Comparison of ENCODE assay signal across 11 cellular contexts in the genomic region with DNA sequence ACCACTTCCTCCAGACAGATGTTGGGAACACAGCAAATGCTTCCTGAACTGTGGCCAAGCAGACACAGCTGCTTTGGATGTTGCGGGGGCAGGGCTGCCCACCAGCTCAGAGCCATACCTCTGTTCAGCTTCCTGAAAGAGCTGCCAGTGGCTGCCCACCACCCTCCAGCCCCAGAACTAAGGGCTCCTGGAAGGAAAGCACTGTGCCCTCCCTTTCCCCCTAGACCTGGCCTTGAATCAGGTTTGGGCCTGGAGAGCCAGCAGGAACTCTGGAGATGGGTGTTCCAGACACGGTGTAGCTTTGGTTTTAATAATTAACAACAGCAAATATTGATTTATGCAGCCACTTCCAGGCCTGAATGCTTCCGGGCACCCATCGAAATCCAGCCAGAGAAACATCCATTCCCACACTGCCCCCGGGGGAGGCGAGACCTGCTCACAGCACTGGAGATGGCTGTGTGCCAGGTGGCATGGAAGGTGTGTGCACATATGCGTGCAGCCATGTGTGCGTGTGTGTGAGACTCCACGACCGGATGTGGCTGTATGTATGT. TPM values are rescaled to one million over a fixed set of nuclear protein-coding genes. Genes with fewer than 3 reads are reported as not detected.
A peak's percentile ranks its signal among the peaks of the same experiment; 100 is the strongest.
DNase-seq lines count a peak whose midpoint lies in the region; ATAC-seq, FAIRE-seq and TF ChIP-seq lines count a peak whose summit lies in the region.
"Had no signal": no experiment of that assay in that cellular context is flagged by ENCODE, and none has a peak within 500 bp of the region (broad histone marks: within the 10 kb centered on the region; RNA-seq: fewer than 3 reads in every experiment).

No MANE protein-coding gene starts in this region.

- TF ChIP-seq EP300 in HepG2 (IDR thresholded peaks at IDR 0.05; ENCODE audit: low read depth in 2 of 2, low read length in 2 of 2) (peak in 1 of 2 experiments; percentile 71; a peak in 2 of 4 replicates), HepG2 (CRISPR knock-in tag; IDR thresholded peaks at IDR 0.05; ENCODE audit: borderline replicate concordance) (peak; percentile 55; the same call in 1 of the 2 replicates), tibial nerve (IDR thresholded peaks at IDR 0.05) (no peak)

- H3K4me1 Mint-ChIP-seq in T-helper 17 cell: peaks cover 7% of the 10 kb centered on the region

- H3K27me3 ChIP-seq in HepG2 (ENCODE audit: control insufficient read depth in 1 of 2, insufficient read depth in 2 of 2, low read length in 2 of 2): no peaks in the 10 kb centered on the region; a peak in 1 of 5 replicates
- peaks cover 0 to 41% of the 10 kb centered on the region in 2 donors for H3K27me3 ChIP-seq in tibial nerve
- H3K27me3 ChIP-seq: MG63 had no signal

- 17% methylated on average over 4 of the region's 10 CpGs for WGBS in HepG2 (ENCODE audit: low lambda C conversion rate)
- WGBS in tibial nerve, 2 donors: 66 to 81% methylated on average over 10 of the region's 10 CpGs

- H3K4me2 ChIP-seq in HepG2 (ENCODE audit: low read depth, low read length): peak overlapping the region; percentile 58

- DNase-seq in HK-2 (ENCODE audit: unreplicated experiment) (peak; percentile 43), RPMI7951 (ENCODE audit: low read depth) (peak; percentile 57), HepG2 (ENCODE audit: low spot score) (peak; percentile 93), foreskin melanocyte (no peak), T-helper 17 cell (no peak), tibial nerve (ENCODE audit: low spot score in 2 of 2) (no peak)
- no peak for DNase-seq in stimulated activated CD4-positive, alpha-beta T cell treated with anti-CD3 and anti-CD28 coated beads, Interleukin-15, amount 100 ng/mL, for 24 hours
- DNase-seq: MG63; stimulated activated CD4-positive, alpha-beta T cell treated with anti-CD3 and anti-CD28 coated beads, Interleukin-12 subunit alpha, Interleukin-12 subunit beta, amount 100 ng/mL, for 4 hours; stimulated activated naive CD8-positive, alpha-beta T cell treated with anti-CD3 and anti-CD28 coated beads, Interleukin-15, Interleukin-2, amounts not matched to agents 100 U/mL and 50 U/mL, for 24 hours had no signal

- FAIRE-seq in HepG2 (lab: Jason Lieb, UNC): peak; percentile 96

- TF ChIP-seq CTCF in 22Rv1 (IDR thresholded peaks at IDR 0.05): no peak
- peak; percentile 38 for TF ChIP-seq CTCF in HepG2 (CRISPR knock-in tag; IDR thresholded peaks at IDR 0.05)
- no peak for TF ChIP-seq CTCF in tibial nerve (IDR thresholded peaks at IDR 0.05)

- no TSS peak for BruUV-seq in HepG2 (replicated peaks; lab: Mats Ljungman, UMichigan)

- peaks cover 11% of the 10 kb centered on the region for H3K79me2 ChIP-seq in HepG2 (ENCODE audit: insufficient read depth, low read length)

- peaks cover 2% of the 10 kb centered on the region for H3K36me3 Mint-ChIP-seq in T-helper 17 cell (ENCODE audit: low read depth)

- H3K27me3 Mint-ChIP-seq in T-helper 17 cell: peaks cover 32% of the 10 kb centered on the region

- in situ Hi-C loops in HepG2 (cut with HindIII; ENCODE audit: extremely low pct_ligation_motif_present, low pct_unique_long_range_greater_than_20kb): no loop called here

- POLR2A ChIA-PET in HepG2 (lab: Yijun Ruan, JAX): interaction anchor here (1.0 kb wide), 1 partner anchor 46 kb away, joined by 8 read pairs; a partner anchor contains a TSS

- H4K20me1 ChIP-seq in HepG2 (ENCODE audit: insufficient read depth, low read length): peaks cover 2% of the 10 kb centered on the region; the same call in 1 of the 2 replicates

- peak overlapping the region; percentile 18; the same call in 1 of the 2 replicates for H3K9ac ChIP-seq in HepG2 (ENCODE audit: insufficient read depth, low read depth, low read length)

- no peak overlapping the region for H2AFZ ChIP-seq in HepG2 (ENCODE audit: low read length)

- H3K27ac ChIP-seq in 22Rv1: peak overlapping the region; percentile 98
- H3K27ac ChIP-seq in HepG2 (ENCODE audit: extremely low read length, insufficient read depth, low read length): peak overlapping the region; percentile 50
- peak overlapping the region in 1 of 4 donors; percentile 13 for H3K27ac ChIP-seq in tibial nerve

- ATAC-seq in HepG2 (peak; percentile 89), T-helper 17 cell (no peak)

- no peaks in the 10 kb centered on the region for H3K9me3 ChIP-seq in HepG2 (ENCODE audit: low read length)
- no peaks in the 10 kb centered on the region for H3K9me3 ChIP-seq in T-helper 17 cell (ENCODE audit: control insufficient read depth, low read length, poor library complexity, severe bottlenecking)
- H3K9me3 ChIP-seq in tibial nerve: no peaks in the 10 kb centered on the region
- H3K9me3 ChIP-seq: MG63 had no signal

- H3K27ac Mint-ChIP-seq in T-helper 17 cell: no peak overlapping the region

- H3K4me3 ChIP-seq in HepG2 (replicated peaks in 1 of 3; ENCODE audit: insufficient read depth in 1 of 3, low read depth in 2 of 3, low read length in 3 of 3) (peak overlapping the region in 1 of 3 experiments; percentile 30; a peak in 1 of 6 replicates), tibial nerve (no peak overlapping the region)

- intact Hi-C loops in HepG2 (cut with micrococcal nuclease; ENCODE audit: unreplicated experiment): no loop called here

- H3K4me1 ChIP-seq in HepG2 (ENCODE audit: insufficient read depth, low read length): peaks cover 30% of the 10 kb centered on the region
- peaks cover 0 to 33% (median 0%) of the 10 kb centered on the region in 4 donors for H3K4me1 ChIP-seq in tibial nerve

- no peak overlapping the region for H3K4me3 Mint-ChIP-seq in T-helper 17 cell

- peaks cover 10 to 17% of the 10 kb centered on the region in 2 experiments for H3K36me3 ChIP-seq in HepG2 (replicated peaks in 1 of 2; ENCODE audit: control insufficient read depth in 1 of 2, insufficient read depth in 2 of 2, low read length in 2 of 2)
- peaks cover 0 to 21% (median 0%) of the 10 kb centered on the region in 3 donors for H3K36me3 ChIP-seq in tibial nerve
- H3K36me3 ChIP-seq: MG63 had no signal

- TF ChIP-seq POLR2A in HepG2 (IDR thresholded peaks at IDR 0.05; ENCODE audit: insufficient read depth in 1 of 2, low read depth in 2 of 2, low read length in 2 of 2) (no peak), tibial nerve (IDR thresholded peaks at IDR 0.05) (no peak)

- CTCF ChIA-PET in HepG2 (lab: Yijun Ruan, JAX; ENCODE audit: low intra/inter-chr PET ratio, low total read pairs): no interaction called here

- no peak for TF ChIP-seq RAD21 in HepG2 (CRISPR knock-in tag; IDR thresholded peaks at IDR 0.05)

TF ChIP-seq in HepG2, 621 proteins besides CTCF, POLR2A, EP300 and RAD21 (continues in another document):
- TF ChIP-seq ELF4 (CRISPR knock-in tag; IDR thresholded peaks at IDR 0.05; ENCODE audit: borderline replicate concordance) (peak; percentile 82), TARDBP (CRISPR knock-in tag; IDR thresholded peaks at IDR 0.05) (peak; percentile 89), ATAD3A (CRISPR knock-in tag; IDR thresholded peaks at IDR 0.05) (no peak), ZNF614 (CRISPR knock-in tag; IDR thresholded peaks at IDR 0.05; ENCODE audit: borderline replicate concordance) (0 out of 2 replicates have a peak, but pooled peaks have one; percentile 52), CREB1 (IDR thresholded peaks at IDR 0.05) (no peak), CREB1 (CRISPR knock-in tag; IDR thresholded peaks at IDR 0.05) (peak; percentile 72), ZBTB42 (CRISPR knock-in tag; IDR thresholded peaks at IDR 0.05) (peak; percentile 85), LCORL (IDR thresholded peaks at IDR 0.05) (no peak), LCORL (CRISPR knock-in tag; IDR thresholded peaks at IDR 0.05) (0 out of 2 replicates have a peak, but pooled peaks have one; percentile 30)
- TF ChIP-seq, protein P1, sequence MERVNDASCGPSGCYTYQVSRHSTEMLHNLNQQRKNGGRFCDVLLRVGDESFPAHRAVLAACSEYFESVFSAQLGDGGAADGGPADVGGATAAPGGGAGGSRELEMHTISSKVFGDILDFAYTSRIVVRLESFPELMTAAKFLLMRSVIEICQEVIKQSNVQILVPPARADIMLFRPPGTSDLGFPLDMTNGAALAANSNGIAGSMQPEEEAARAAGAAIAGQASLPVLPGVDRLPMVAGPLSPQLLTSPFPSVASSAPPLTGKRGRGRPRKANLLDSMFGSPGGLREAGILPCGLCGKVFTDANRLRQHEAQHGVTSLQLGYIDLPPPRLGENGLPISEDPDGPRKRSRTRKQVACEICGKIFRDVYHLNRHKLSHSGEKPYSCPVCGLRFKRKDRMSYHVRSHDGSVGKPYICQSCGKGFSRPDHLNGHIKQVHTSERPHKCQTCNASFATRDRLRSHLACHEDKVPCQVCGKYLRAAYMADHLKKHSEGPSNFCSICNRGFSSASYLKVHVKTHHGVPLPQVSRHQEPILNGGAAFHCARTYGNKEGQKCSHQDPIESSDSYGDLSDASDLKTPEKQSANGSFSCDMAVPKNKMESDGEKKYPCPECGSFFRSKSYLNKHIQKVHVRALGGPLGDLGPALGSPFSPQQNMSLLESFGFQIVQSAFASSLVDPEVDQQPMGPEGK (CRISPR knock-in tag; IDR thresholded peaks at IDR 0.05): peak; percentile 97

RNA-seq across cellular contexts. Expression of a gene that starts 45.7 kb away (rescaled TPM):
- total RNA-seq in RPMI7951 (2014; rRNA removed; shearing (Covaris generic)): 0.59 and 0.96 TPM in 2 replicates
- total RNA-seq in HepG2 (2016; rRNA removed; fragmentation: Illumina TruSeq; extraction: Trizol) (9.7 and 11.9 TPM in 2 replicates), T-helper 17 cell (under 1 TPM; 0.07 to 0.42 TPM), tibial nerve (1 to 10 TPM; 2.4 to 5.1 (median 4.6) TPM)
- 3.8 and 5.0 TPM in 2 replicates for total RNA-seq in HepG2 (2016; cell fraction: cytosol; rRNA removed; fragmentation: Illumina TruSeq; extraction: Trizol; ENCODE audit: low read depth)
- 7.8 and 12.1 TPM in 2 replicates for total RNA-seq in HepG2 (2016; cell fraction: insoluble cytoplasmic fraction; rRNA removed; fragmentation: Illumina TruSeq; extraction: Trizol)
- 9.5 and 11.5 TPM in 2 replicates for total RNA-seq in HepG2 (2016; cell fraction: membrane; rRNA removed; fragmentation: Illumina TruSeq; extraction: Trizol)
- 13.6 and 14.7 TPM in 2 replicates for total RNA-seq in HepG2 (2016; cell fraction: nucleus; rRNA removed; fragmentation: Illumina TruSeq; extraction: Trizol)
- polyA plus RNA-seq in HepG2 (2011; rRNA removed): 37.5 and 46.1 TPM in 2 replicates
- polyA plus RNA-seq in HepG2 (2011; cell fraction: cytosol; rRNA removed): 21.6 and 24.9 TPM in 2 replicates
- 114 and 133 TPM in 2 replicates for polyA plus RNA-seq in HepG2 (2011; cell fraction: nucleus; rRNA removed)
- polyA plus RNA-seq in HepG2 (2012): 22.0 and 27.8 TPM in 2 replicates
- 5.3 and 7.0 TPM in 2 replicates for polyA plus RNA-seq in HepG2 (2016; cell fraction: cytosol; fragmentation: Illumina TruSeq; extraction: Trizol; ENCODE audit: low read depth)
- 17.1 and 23.0 TPM in 2 replicates for polyA plus RNA-seq in HepG2 (2016; cell fraction: insoluble cytoplasmic fraction; fragmentation: Illumina TruSeq; extraction: Trizol; ENCODE audit: low read depth)
- polyA plus RNA-seq in HepG2 (2016; cell fraction: membrane; fragmentation: Illumina TruSeq; extraction: Trizol; ENCODE audit: low read depth): 14.4 and 18.4 TPM in 2 replicates
- 58.0 and 62.8 TPM in 2 replicates for polyA plus RNA-seq in HepG2 (2016; cell fraction: nucleus; fragmentation: Illumina TruSeq; extraction: Trizol; ENCODE audit: insufficient read depth, low read depth)
- polyA minus RNA-seq in HepG2 (2011; rRNA and poly(A)+ RNA removed; ENCODE audit: low replicate concordance): 18.4 and 45.8 TPM in 2 replicates
- 12.8 and 14.1 TPM in 2 replicates for polyA minus RNA-seq in HepG2 (2011; cell fraction: cytosol; rRNA and poly(A)+ RNA removed)
- polyA minus RNA-seq in HepG2 (2011; cell fraction: nucleus; rRNA and poly(A)+ RNA removed): 20.8 and 23.4 TPM in 2 replicates

Comparison
In these comparisons a context has a peak if more than half of its experiments do, and no peak if none do; other contexts are left out.
1. DNase-seq: peak in HK-2 (single experiment), RPMI7951 (single experiment) and HepG2 (single experiment); none in foreskin melanocyte (single experiment), T-helper 17 cell (0 of 3), tibial nerve (0 of 2) and stimulated activated CD4-positive, alpha-beta T cell treated with anti-CD3 and anti-CD28 coated beads, Interleukin-15, amount 100 ng/mL, for 24 hours (single experiment).